In the genomic region with DNA sequence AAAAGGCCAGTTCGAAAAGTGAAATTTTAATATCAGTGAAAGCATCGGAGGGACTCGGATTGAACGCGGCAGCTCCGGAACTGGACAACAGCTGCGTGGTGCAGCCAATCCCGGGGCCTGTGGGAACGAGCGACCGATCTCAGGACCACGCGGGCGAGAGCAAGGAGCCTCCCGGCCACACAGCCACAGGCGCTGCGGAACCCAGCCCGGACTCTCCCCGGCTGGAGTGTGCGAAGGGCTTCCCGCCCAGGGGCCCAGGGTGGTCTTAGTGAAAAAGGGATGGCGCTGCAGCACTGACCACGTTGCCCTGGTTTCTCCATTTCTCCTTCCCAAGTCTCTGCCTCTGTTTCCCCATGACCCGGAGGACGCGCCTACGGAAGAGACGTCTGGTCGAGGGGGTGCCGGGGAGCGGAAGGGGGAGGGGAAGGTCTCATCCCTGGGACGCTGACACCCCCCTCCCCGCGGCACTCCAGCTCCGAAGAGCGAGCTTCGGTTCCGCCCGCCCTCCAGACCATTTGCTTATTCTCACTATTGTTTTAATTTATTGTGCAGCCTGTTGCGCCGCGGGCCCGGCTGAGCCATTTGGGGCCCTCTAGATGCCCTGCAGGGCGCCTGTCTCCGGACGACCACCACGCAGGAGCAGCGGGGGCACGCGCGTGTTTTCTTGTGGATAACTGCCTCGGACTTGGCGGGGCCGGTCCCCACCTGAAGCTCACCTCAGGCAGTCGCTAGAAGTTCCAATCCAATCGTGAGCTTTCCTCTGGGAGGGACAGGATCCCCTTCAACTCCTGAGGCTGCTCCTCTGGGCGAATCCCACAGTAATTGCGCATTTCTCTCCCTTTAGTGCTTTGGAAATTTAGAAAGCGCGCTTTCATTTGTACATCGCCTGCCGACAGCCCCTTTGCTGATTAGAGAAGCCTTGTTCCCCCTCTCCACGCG, we compare ENCODE assay signal across 9 cellular contexts.
A peak's percentile ranks its signal among the peaks of the same experiment; 100 is the strongest.
DNase-seq lines count a peak whose midpoint lies in the region; ATAC-seq and TF ChIP-seq lines count a peak whose summit lies in the region.
"Had no signal": no experiment of that assay in that cellular context is flagged by ENCODE, and none has a peak within 500 bp of the region (broad histone marks: within the 10 kb centered on the region; RNA-seq: fewer than 3 reads in every experiment).

No MANE protein-coding gene starts in this region.

- TF ChIP-seq CTCF in AG09309 (IDR thresholded peaks at IDR 0.05; ENCODE audit: control insufficient read depth, insufficient read depth, low read depth, low read length, missing control alignments) (no peak), neural cell (IDR thresholded peaks at IDR 0.05; ENCODE audit: poor library complexity, severe bottlenecking) (no peak)

- peaks cover 37% of the 10 kb centered on the region for H3K79me2 ChIP-seq in neural cell (replicated peaks; ENCODE audit: insufficient read depth, low read length)

- H3K4me1 Mint-ChIP-seq in immature natural killer cell = peaks cover 31 to 37% of the 10 kb centered on the region in 2 donors

- TF ChIP-seq EP300 in neural cell (conservative IDR thresholded peaks at IDR 0.05; ENCODE audit: poor library complexity, severe bottlenecking) = no peak

- no peak overlapping the region for H3K27ac Mint-ChIP-seq in immature natural killer cell

- peaks cover 16% of the 10 kb centered on the region for H3K4me1 ChIP-seq in endocrine pancreas (ENCODE audit: control insufficient read depth, insufficient read depth, low read length)

- H3K9me2 ChIP-seq in neural cell (ENCODE audit: insufficient read depth, low read length) = no peaks in the 10 kb centered on the region

- H3K4me2 ChIP-seq in neural cell (ENCODE audit: low read length) = peak overlapping the region; percentile 81

- peaks cover 0 to 6% (median under 1%) of the 10 kb centered on the region in 6 donors for H3K9me3 Mint-ChIP-seq in immature natural killer cell

- no peaks in the 10 kb centered on the region for H3F3A ChIP-seq in neural cell (ENCODE audit: insufficient read depth, low read length, poor library complexity, severe bottlenecking)

- no peak for TF ChIP-seq RAD21 in neural cell (conservative IDR thresholded peaks at IDR 0.05)

- peak overlapping the region; percentile 18 for H3K4me3 ChIP-seq in AG09309 (ENCODE audit: control insufficient read depth, low read depth, low read length)
- peak overlapping the region; percentile 92 for H3K4me3 ChIP-seq in endocrine pancreas (ENCODE audit: control insufficient read depth, insufficient read depth, low read length)
- peak overlapping the region; percentile 66 for H3K4me3 ChIP-seq in neural cell (ENCODE audit: low read length)

- H3K27me3 Mint-ChIP-seq in immature natural killer cell (ENCODE audit: low read depth in 3 of 3) = peaks cover 20 to 54% (median 23%) of the 10 kb centered on the region in 3 donors

- peak overlapping the region; percentile 90 for H3K9ac ChIP-seq in endocrine pancreas (ENCODE audit: control insufficient read depth, insufficient read depth, low read length)
- H3K9ac ChIP-seq in neural cell (ENCODE audit: low read length) = peak overlapping the region; percentile 68

- DNase-seq in AG09309 (ENCODE audit: low read depth) (no peak), NCI-H1092 treated with DMSO at 0.1 percent for 48 hours (lab: John Stamatoyannopoulos, UW) (peak; percentile 75), UCSD-AML1 (lab: John Stamatoyannopoulos, UW; ENCODE audit: unreplicated experiment) (no peak), immature natural killer cell (no peak)

- no peak overlapping the region for H2AFZ ChIP-seq in neural cell (ENCODE audit: low read depth, low read length)

- no peaks in the 10 kb centered on the region for H4K20me1 ChIP-seq in neural cell (ENCODE audit: insufficient read depth)

- no peaks in the 10 kb centered on the region for H3K27me3 ChIP-seq in endocrine pancreas (ENCODE audit: control insufficient read depth, insufficient read depth, low read length)
- peaks cover 12% of the 10 kb centered on the region for H3K27me3 ChIP-seq in neural cell (ENCODE audit: insufficient read depth, low read depth, low read length)

- ATAC-seq in HG02623 (IDR thresholded peaks at IDR 0.05; ENCODE audit: unreplicated experiment) = no peak
- ATAC-seq in GM21737 (IDR thresholded peaks at IDR 0.05; ENCODE audit: unreplicated experiment) = no peak
- ATAC-seq: left colon had no signal

- peak overlapping the region; percentile 78 for H3K27ac ChIP-seq in neural cell (ENCODE audit: low read length)

- peak overlapping the region in 2 of 5 donors; percentile 36 to 73 for H3K4me3 Mint-ChIP-seq in immature natural killer cell

- H3K36me3 ChIP-seq in endocrine pancreas (ENCODE audit: control insufficient read depth, insufficient read depth, low read length) = no peaks in the 10 kb centered on the region
- no peaks in the 10 kb centered on the region for H3K36me3 ChIP-seq in neural cell (ENCODE audit: insufficient read depth, low read length)

- H3K9me3 ChIP-seq in endocrine pancreas (ENCODE audit: control insufficient read depth, low read length) (no peaks in the 10 kb centered on the region), neural cell (ENCODE audit: low read length) (no peaks in the 10 kb centered on the region)

- peaks cover 0 to 2% (median 0%) of the 10 kb centered on the region in 3 donors for H3K36me3 Mint-ChIP-seq in immature natural killer cell

TF ChIP-seq in neural cell, 6 proteins besides CTCF, POLR2A, EP300 and RAD21:
- TF ChIP-seq SMC3 (conservative IDR thresholded peaks at IDR 0.05; ENCODE audit: poor library complexity) = no peak
- TF ChIP-seq TAF1 (IDR thresholded peaks at IDR 0.05; ENCODE audit: low read depth) = no peak
- TF ChIP-seq, protein P1, sequence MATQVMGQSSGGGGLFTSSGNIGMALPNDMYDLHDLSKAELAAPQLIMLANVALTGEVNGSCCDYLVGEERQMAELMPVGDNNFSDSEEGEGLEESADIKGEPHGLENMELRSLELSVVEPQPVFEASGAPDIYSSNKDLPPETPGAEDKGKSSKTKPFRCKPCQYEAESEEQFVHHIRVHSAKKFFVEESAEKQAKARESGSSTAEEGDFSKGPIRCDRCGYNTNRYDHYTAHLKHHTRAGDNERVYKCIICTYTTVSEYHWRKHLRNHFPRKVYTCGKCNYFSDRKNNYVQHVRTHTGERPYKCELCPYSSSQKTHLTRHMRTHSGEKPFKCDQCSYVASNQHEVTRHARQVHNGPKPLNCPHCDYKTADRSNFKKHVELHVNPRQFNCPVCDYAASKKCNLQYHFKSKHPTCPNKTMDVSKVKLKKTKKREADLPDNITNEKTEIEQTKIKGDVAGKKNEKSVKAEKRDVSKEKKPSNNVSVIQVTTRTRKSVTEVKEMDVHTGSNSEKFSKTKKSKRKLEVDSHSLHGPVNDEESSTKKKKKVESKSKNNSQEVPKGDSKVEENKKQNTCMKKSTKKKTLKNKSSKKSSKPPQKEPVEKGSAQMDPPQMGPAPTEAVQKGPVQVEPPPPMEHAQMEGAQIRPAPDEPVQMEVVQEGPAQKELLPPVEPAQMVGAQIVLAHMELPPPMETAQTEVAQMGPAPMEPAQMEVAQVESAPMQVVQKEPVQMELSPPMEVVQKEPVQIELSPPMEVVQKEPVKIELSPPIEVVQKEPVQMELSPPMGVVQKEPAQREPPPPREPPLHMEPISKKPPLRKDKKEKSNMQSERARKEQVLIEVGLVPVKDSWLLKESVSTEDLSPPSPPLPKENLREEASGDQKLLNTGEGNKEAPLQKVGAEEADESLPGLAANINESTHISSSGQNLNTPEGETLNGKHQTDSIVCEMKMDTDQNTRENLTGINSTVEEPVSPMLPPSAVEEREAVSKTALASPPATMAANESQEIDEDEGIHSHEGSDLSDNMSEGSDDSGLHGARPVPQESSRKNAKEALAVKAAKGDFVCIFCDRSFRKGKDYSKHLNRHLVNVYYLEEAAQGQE (IDR thresholded peaks at IDR 0.05; ENCODE audit: borderline replicate concordance) = no peak
- TF ChIP-seq EZH2 (IDR thresholded peaks at IDR 0.05; ENCODE audit: borderline replicate concordance, insufficient read depth, low read length, poor library complexity, severe bottlenecking) = no peak
- TF ChIP-seq POLR2AphosphoS5 (IDR thresholded peaks at IDR 0.05) = no peak
- TF ChIP-seq MXI1 (conservative IDR thresholded peaks at IDR 0.05; ENCODE audit: poor library complexity, severe bottlenecking) = no peak

Comparison
In these comparisons a context has a peak if more than half of its experiments do, and no peak if none do; other contexts are left out.
1. H3K4me3 ChIP-seq: peak in every context shown above with its lines; median percentile 92 in endocrine pancreas; 66 in neural cell; 18 in AG09309.